ENCODE assay signal across 21 cellular contexts in the genomic region with DNA sequence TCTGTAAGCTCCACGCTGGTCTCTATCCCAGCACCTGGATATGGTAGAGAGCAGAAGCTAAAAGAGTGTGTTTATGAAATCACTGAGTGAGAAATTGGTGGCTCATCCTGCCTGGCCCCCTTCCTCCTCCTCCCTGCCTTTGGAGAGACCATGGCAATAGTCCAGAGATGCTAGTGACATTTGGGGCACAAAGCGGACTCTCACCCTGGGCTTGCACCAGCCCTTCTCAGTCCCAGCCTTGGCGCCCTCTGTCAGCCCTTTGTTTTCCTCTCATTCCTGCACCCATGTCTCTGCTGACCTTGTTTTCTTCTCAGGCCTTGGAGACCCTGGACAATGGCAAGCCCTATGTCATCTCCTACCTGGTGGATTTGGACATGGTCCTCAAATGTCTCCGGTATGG.
"Had no signal": no experiment of that assay in that cellular context is flagged by ENCODE, and none has a peak within 500 bp of the region (broad histone marks: within the 10 kb centered on the region; RNA-seq: fewer than 3 reads in every experiment).

No MANE protein-coding gene starts in this region.

- H3K36me3 ChIP-seq: ovary had no signal

- FAIRE-seq: endometrium, keratinocyte had no signal

- H3K27ac Mint-ChIP-seq: nephron had no signal

- H3K4me3 ChIP-seq: dorsolateral prefrontal cortex, esophagus squamous epithelium, gastroesophageal sphincter, left ventricle myocardium inferior, lung, ovary, smooth muscle cell, tibial nerve had no signal

- H3K27me3 ChIP-seq: dorsolateral prefrontal cortex, esophagus squamous epithelium, gastroesophageal sphincter, neutrophil, ovary, tibial nerve had no signal

- H3K4me3 Mint-ChIP-seq: nephron had no signal

- ATAC-seq: gastroesophageal sphincter; right cardiac atrium; stimulated activated naive CD8-positive, alpha-beta T cell treated with anti-CD3 and anti-CD28 coated beads, Interleukin-15, Interleukin-2, amounts not matched to agents 100 U/mL and 50 U/mL, for 24 hours had no signal

- H3K4me1 ChIP-seq: tibial nerve had no signal

- H3K4me1 Mint-ChIP-seq: nephron had no signal

- H3K9me3 ChIP-seq: esophagus squamous epithelium, gastroesophageal sphincter, neutrophil, ovary had no signal

- H3K4me2 ChIP-seq: smooth muscle cell had no signal

- H3K27ac ChIP-seq: esophagus squamous epithelium, gastroesophageal sphincter, left ventricle myocardium inferior, neutrophil, ovary, tibial nerve had no signal

- DNase-seq: caudate nucleus; cortex of kidney; dorsolateral prefrontal cortex; effector CD8-positive, alpha-beta T cell; esophagus squamous epithelium; glutamatergic neuron; left ventricle myocardium inferior; mesenchymal stem cell; midbrain; ovary; right cardiac atrium; stimulated activated CD4-positive, alpha-beta T cell treated with anti-CD3 and anti-CD28 coated beads, Interleukin-2, amount 100 ng/mL, for 48 hours; stimulated activated naive CD8-positive, alpha-beta T cell treated with anti-CD3 and anti-CD28 coated beads, Interleukin-15, Interleukin-2, amounts not matched to agents 100 U/mL and 50 U/mL, for 24 hours had no signal
